1 cellular context compared by ENCODE assay signal in genomic region chr6:168737481-168737880, GRCh38.
TF ChIP-seq lines count a peak whose summit lies in the region.

No MANE protein-coding gene starts in this region.

TF ChIP-seq in GM23338, 12 proteins besides CTCF, POLR2A, EP300 and RAD21:
- no peak for TF ChIP-seq EZH2 (IDR thresholded peaks at IDR 0.05; ENCODE audit: low read depth, unreplicated experiment)
- TF ChIP-seq ZNF331 (CRISPR knock-in tag; IDR thresholded peaks at IDR 0.05; ENCODE audit: low read depth) = no peak
- no peak for TF ChIP-seq JUNB (IDR thresholded peaks at IDR 0.05; ENCODE audit: unreplicated experiment)
- no peak for TF ChIP-seq ETS1 (IDR thresholded peaks at IDR 0.05)
- TF ChIP-seq NANOG (IDR thresholded peaks at IDR 0.05; ENCODE audit: borderline replicate concordance) = no peak
- no peak for TF ChIP-seq POLR2AphosphoS5 (IDR thresholded peaks at IDR 0.05; ENCODE audit: low read depth)
- no peak for TF ChIP-seq ZNF114 (CRISPR knock-in tag; IDR thresholded peaks at IDR 0.05)
- no peak for TF ChIP-seq ZNF462 (CRISPR knock-in tag; IDR thresholded peaks at IDR 0.05)
